9 cellular contexts compared by ENCODE assay signal in genomic region chr15:96344706-96345559, GRCh38. TPM values are rescaled to one million over a fixed set of nuclear protein-coding genes. Genes with fewer than 3 reads are reported as not detected.
DNase-seq lines count a peak whose midpoint lies in the region; ATAC-seq and TF ChIP-seq lines count a peak whose summit lies in the region.
"Had no signal": no experiment of that assay in that cellular context is flagged by ENCODE, and none has a peak within 500 bp of the region (broad histone marks: within the 10 kb centered on the region; RNA-seq: fewer than 3 reads in every experiment).

No MANE protein-coding gene starts in this region.

- no peak overlapping the region for H3K27ac Mint-ChIP-seq in MCF 10A (ENCODE audit: low read depth, unreplicated experiment)
- H3K27ac Mint-ChIP-seq in neural crest cell (ENCODE audit: unreplicated experiment), result peak overlapping the region; percentile 58

- H3K27me3 ChIP-seq in breast epithelium, result no peaks in the 10 kb centered on the region
- H3K27me3 ChIP-seq in esophagus muscularis mucosa, result no peaks in the 10 kb centered on the region
- peaks cover 20% of the 10 kb centered on the region for H3K27me3 ChIP-seq in upper lobe of right lung

- H3K4me3 ChIP-seq in breast epithelium (peak overlapping the region; percentile 55 to 89 (median 79)), esophagus muscularis mucosa (peak overlapping the region; percentile 77 to 84 (median 80)), upper lobe of right lung (peak overlapping the region; percentile 56)

- POLR2A ChIA-PET in MCF 10A (lab: Yijun Ruan, JAX), result interaction anchor here (0.7 kb wide), 2 partner anchors 360 to 554 kb away, joined by 3 read pairs; no protein-coding TSS in a partner anchor

- H3K27ac ChIP-seq in breast epithelium, result peak overlapping the region; percentile 93 to 95
- H3K27ac ChIP-seq in esophagus muscularis mucosa (replicated peaks in 1 of 4), result peak overlapping the region; percentile 94 to 97 (median 94)
- H3K27ac ChIP-seq in upper lobe of right lung, result peak overlapping the region; percentile 83

- H3K9me3 Mint-ChIP-seq in MCF 10A (ENCODE audit: unreplicated experiment) (no peaks in the 10 kb centered on the region), neural crest cell (no peaks in the 10 kb centered on the region)

- TF ChIP-seq CTCF in breast epithelium (IDR thresholded peaks at IDR 0.05) (no peak), MCF 10A (IDR thresholded peaks at IDR 0.05; ENCODE audit: unreplicated experiment) (no peak), esophagus muscularis mucosa (IDR thresholded peaks at IDR 0.05) (no peak), neural crest cell (conservative IDR thresholded peaks at IDR 0.05) (no peak), upper lobe of right lung (IDR thresholded peaks at IDR 0.05) (no peak)

- H3K27me3 Mint-ChIP-seq in MCF 10A (ENCODE audit: insufficient read depth, unreplicated experiment) (no peaks in the 10 kb centered on the region), neural crest cell (ENCODE audit: low read depth) (peaks cover 86% of the 10 kb centered on the region)

- WGBS in esophagus muscularis mucosa, result 20% methylated on average over 13 of the region's 22 CpGs

- DNase-seq in breast epithelium (ENCODE audit: low spot score in 2 of 2) (no peak), MCF 10A (ENCODE audit: unreplicated experiment) (no peak), esophagus muscularis mucosa (ENCODE audit: extremely low spot score) (no peak), neural crest cell (ENCODE audit: low read depth, low spot score) (no peak), upper lobe of right lung (no peak), SK-N-DZ (ENCODE audit: low spot score) (no peak), NCI-H128 (lab: John Stamatoyannopoulos, UW; ENCODE audit: unreplicated experiment) (no peak)
- DNase-seq: stimulated activated CD4-positive, alpha-beta T cell treated with anti-CD3 and anti-CD28 coated beads, Interleukin-4, amount 100 ng/mL, for 4 hours had no signal

- BruUV-seq in MCF 10A (replicated peaks; lab: Mats Ljungman, UMichigan), result no TSS peak

- H3K36me3 Mint-ChIP-seq in MCF 10A (ENCODE audit: insufficient read depth, unreplicated experiment) (peaks cover 9% of the 10 kb centered on the region), neural crest cell (ENCODE audit: low read depth) (peaks cover 37% of the 10 kb centered on the region)

- H3K4me1 Mint-ChIP-seq in MCF 10A (ENCODE audit: insufficient read depth, unreplicated experiment) (peaks cover 9% of the 10 kb centered on the region), neural crest cell (peaks cover 94% of the 10 kb centered on the region)

- no peak for TF ChIP-seq POLR2A in breast epithelium (IDR thresholded peaks at IDR 0.05)
- TF ChIP-seq POLR2A in esophagus muscularis mucosa (IDR thresholded peaks at IDR 0.05; ENCODE audit: low read depth), result no peak

- H3K4me3 Mint-ChIP-seq in MCF 10A (ENCODE audit: unreplicated experiment), result no peak overlapping the region
- H3K4me3 Mint-ChIP-seq in neural crest cell, result peak overlapping the region; percentile 96

- H3K36me3 ChIP-seq in breast epithelium, result no peaks in the 10 kb centered on the region
- no peaks in the 10 kb centered on the region for H3K36me3 ChIP-seq in esophagus muscularis mucosa
- no peaks in the 10 kb centered on the region for H3K36me3 ChIP-seq in upper lobe of right lung

- TF ChIP-seq EP300 in esophagus muscularis mucosa (IDR thresholded peaks at IDR 0.05), result no peak

- H3K9me3 ChIP-seq in breast epithelium (no peaks in the 10 kb centered on the region), esophagus muscularis mucosa (no peaks in the 10 kb centered on the region), upper lobe of right lung (no peaks in the 10 kb centered on the region)

- ATAC-seq in upper lobe of right lung (no peak), GM21825 (IDR thresholded peaks at IDR 0.05; ENCODE audit: unreplicated experiment) (no peak)

- CTCF ChIA-PET in MCF 10A (lab: Yijun Ruan, JAX), result interaction anchor here (0.6 to 1.2 kb wide), 6 partner anchors 13 to 1086 kb away, joined by 3 to 5 read pairs (median 4); no protein-coding TSS in a partner anchor

- H3K4me1 ChIP-seq in breast epithelium (peaks cover 0 to 4% of the 10 kb centered on the region in 2 donors), esophagus muscularis mucosa (peaks cover 9 to 86% (median 82%) of the 10 kb centered on the region in 4 donors), upper lobe of right lung (peaks cover 6% of the 10 kb centered on the region)

- intact Hi-C loops in breast epithelium (cut with DNase I; ENCODE audit: low total_unique reads) (no loop called here), MCF 10A (cut with micrococcal nuclease) (loop anchor here (1.0 to 5.0 kb wide), 2 partner anchors 1086 to 1318 kb away; no protein-coding TSS in a partner anchor), esophagus muscularis mucosa (cut with DNase I) (no loop called here), upper lobe of right lung (cut with DNase I) (loop anchor here (10.0 kb wide), 1 partner anchor 1090 kb away; no protein-coding TSS in a partner anchor)

RNA-seq across cellular contexts. Expression of gene NR2F2, which starts 14.4 kb away (rescaled TPM):
- total RNA-seq in breast epithelium, result 10 to 100 TPM; 13.2 to 22.9 (median 13.6) TPM
- 9.6 and 10.9 TPM in 2 replicates for total RNA-seq in MCF 10A (2022)
- 100 to 1,000 TPM in 2 of 4 donors, 10 to 100 TPM in 2; 42.7 to 131 (median 83.6) TPM for total RNA-seq in esophagus muscularis mucosa
- total RNA-seq in neural crest cell, result 147 and 150 TPM in 2 replicates
- total RNA-seq in upper lobe of right lung, result 88.1 TPM
- polyA plus RNA-seq in SK-N-DZ (2014; cell fraction: cytosol; rRNA removed), result 2.2 and 3.2 TPM in 2 replicates
- polyA plus RNA-seq in SK-N-DZ (2014; cell fraction: nucleus; rRNA removed), result 1.5 and 3.6 TPM in 2 replicates

Comparison
In these comparisons a context has a peak if more than half of its experiments do, and no peak if none do; other contexts are left out.
1. intact Hi-C loops: an anchor here in MCF 10A (1.0 to 5.0 kb wide) and upper lobe of right lung (10.0 kb wide); none called in breast epithelium and esophagus muscularis mucosa.